In genomic region chr13:62040078-62040477, GRCh38 we compare ENCODE assay signal across 29 cellular contexts.
"Had no signal": no experiment of that assay in that cellular context is flagged by ENCODE, and none has a peak within 500 bp of the region (broad histone marks: within the 10 kb centered on the region; RNA-seq: fewer than 3 reads in every experiment).

No MANE protein-coding gene starts in this region.

- H3K27ac ChIP-seq: neutrophil, ovary, parathyroid adenoma, psoas muscle, sigmoid colon, suprapubic skin, testis, tibial artery, transverse colon, upper lobe of right lung, uterus had no signal

- H2AFZ ChIP-seq: parathyroid adenoma had no signal

- H3K9ac ChIP-seq: parathyroid adenoma had no signal

- ATAC-seq: naive thymus-derived CD8-positive, alpha-beta T cell; natural killer cell treated with Interleukin-12 subunit alpha and Interleukin-12 subunit beta and Interleukin-15 and Interleukin-18, amount 100 ng/mL, for 72 hours; psoas muscle; right cardiac atrium; stimulated activated memory B cell treated with anti-CD40 and anti-IgM and Interleukin-4, amounts not matched to agents 10 μg/mL and 1 μg/mL and 100 μg/mL, for 72 hours; stimulated activated naive CD8-positive, alpha-beta T cell treated with anti-CD3 and anti-CD28 coated beads, Interleukin-15, amount 100 ng/mL, for 72 hours; stimulated activated naive CD8-positive, alpha-beta T cell treated with anti-CD3 and anti-CD28 coated beads, Interleukin-15, Interleukin-2, amounts not matched to agents 100 U/mL and 50 U/mL, for 24 hours; upper lobe of right lung had no signal

- H3K9me3 ChIP-seq: neutrophil, ovary, psoas muscle, sigmoid colon, suprapubic skin, testis, tibial artery, transverse colon, upper lobe of right lung, uterus had no signal

- H3K4me1 ChIP-seq: parathyroid adenoma, psoas muscle, sigmoid colon, suprapubic skin, testis, tibial artery, transverse colon, upper lobe of right lung, uterus had no signal

- H3K36me3 ChIP-seq: neutrophil, ovary, sigmoid colon, suprapubic skin, tibial artery, transverse colon, upper lobe of right lung, uterus had no signal

- H3K27me3 ChIP-seq: neutrophil, ovary, sigmoid colon, suprapubic skin, testis, tibial artery, transverse colon, upper lobe of right lung, uterus had no signal

- H3K4me3 ChIP-seq: ovary, psoas muscle, sigmoid colon, suprapubic skin, testis, tibial artery, transverse colon, upper lobe of right lung, uterus had no signal

- DNase-seq: naive B cell; naive thymus-derived CD8-positive, alpha-beta T cell; nephron progenitor cell; nucleus accumbens; ovary; posterior cingulate gyrus; psoas muscle; right cardiac atrium; sigmoid colon; small intestine; stimulated activated CD4-positive, alpha-beta T cell treated with anti-CD3 and anti-CD28 coated beads, Interleukin-15, amount 100 ng/mL, for 24 hours; stimulated activated CD4-positive, alpha-beta T cell treated with anti-CD3 and anti-CD28 coated beads, Interleukin-2, amount 100 ng/mL, for 24 hours; stimulated activated CD4-positive, alpha-beta T cell treated with anti-CD3 and anti-CD28 coated beads, Interleukin-2, amount 100 ng/mL, for 48 hours; stimulated activated CD4-positive, alpha-beta T cell treated with anti-CD3 and anti-CD28 coated beads, Interleukin-4, amount 100 ng/mL, for 4 hours; stimulated activated CD8-positive, alpha-beta memory T cell treated with anti-CD3 and anti-CD28 coated beads, Interleukin-4, amount 100 ng/mL, for 48 hours; stimulated activated naive CD4-positive, alpha-beta T cell; stimulated activated naive CD8-positive, alpha-beta T cell treated with anti-CD3 and anti-CD28 coated beads, Interleukin-15, amount 100 ng/mL, for 72 hours; stimulated activated naive CD8-positive, alpha-beta T cell treated with anti-CD3 and anti-CD28 coated beads, Interleukin-15, Interleukin-2, amounts not matched to agents 100 U/mL and 50 U/mL, for 24 hours; substantia nigra; testis; tibial artery; transverse colon; upper lobe of right lung; uterus had no signal

- H3K79me2 ChIP-seq: parathyroid adenoma had no signal

- FAIRE-seq: small intestine had no signal
